ENCODE assay signal across 17 cellular contexts in the genomic region with DNA sequence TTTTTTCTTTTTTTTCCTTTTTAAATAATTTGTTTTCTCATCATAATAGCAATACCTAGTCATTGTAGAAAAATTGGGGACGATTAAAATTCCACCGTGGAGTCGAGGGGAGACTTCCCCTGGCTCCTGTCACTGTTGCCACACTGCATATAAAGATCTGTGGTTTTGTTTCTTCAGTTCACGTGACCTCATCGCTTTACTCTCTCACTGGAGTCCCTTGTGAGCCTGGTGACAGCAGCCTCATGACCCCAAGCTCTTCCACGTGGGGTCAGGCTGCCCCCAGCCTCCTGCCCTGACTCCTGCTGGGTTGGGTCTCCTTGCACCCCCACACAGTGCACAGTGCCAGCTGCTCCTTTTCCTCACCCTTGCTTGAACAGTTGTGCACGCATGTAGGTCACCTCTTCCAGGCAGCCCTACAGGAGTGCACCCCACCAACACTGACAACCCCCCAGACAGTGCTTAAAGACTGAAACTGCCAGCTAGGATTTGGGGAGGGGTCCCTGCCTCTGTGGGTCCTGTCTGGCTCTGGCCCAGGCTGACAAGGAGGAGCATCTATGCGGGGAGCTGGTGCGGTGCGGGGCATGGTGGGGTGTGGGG. TPM values are rescaled to one million over a fixed set of nuclear protein-coding genes. Genes with fewer than 3 reads are reported as not detected.
DNase-seq lines count a peak whose midpoint lies in the region; ATAC-seq and TF ChIP-seq lines count a peak whose summit lies in the region.
"Had no signal": no experiment of that assay in that cellular context is flagged by ENCODE, and none has a peak within 500 bp of the region (broad histone marks: within the 10 kb centered on the region; RNA-seq: fewer than 3 reads in every experiment).

No MANE protein-coding gene starts in this region.

- no peaks in the 10 kb centered on the region for H3K36me3 Mint-ChIP-seq in CD8-positive, alpha-beta T cell
- H3K36me3 Mint-ChIP-seq in brain (no peaks in the 10 kb centered on the region), WTC11 (no peaks in the 10 kb centered on the region)

- H3K9me3 Mint-ChIP-seq in CD8-positive, alpha-beta T cell = no peaks in the 10 kb centered on the region
- H3K9me3 Mint-ChIP-seq in brain = peaks cover 0 to 4% (median 0%) of the 10 kb centered on the region in 5 experiments
- H3K9me3 Mint-ChIP-seq in WTC11 = no peaks in the 10 kb centered on the region

- no peaks in the 10 kb centered on the region for H3K36me3 ChIP-seq in CD8-positive, alpha-beta T cell (ENCODE audit: insufficient read depth, low read length)
- no peaks in the 10 kb centered on the region for H3K36me3 ChIP-seq in aorta (ENCODE audit: control insufficient read depth in 1 of 2, insufficient read depth in 2 of 2, low read length in 1 of 2)
- H3K36me3 ChIP-seq: BE2C had no signal

- H3K27ac ChIP-seq in CD8-positive, alpha-beta T cell (ENCODE audit: low read depth, low read length) = no peak overlapping the region
- H3K27ac ChIP-seq in RWPE1 (peak overlapping the region; percentile 75; the same call in 1 of the 2 replicates), aorta (ENCODE audit: low read depth in 1 of 2, low read length in 2 of 2) (no peak overlapping the region)
- H3K27ac ChIP-seq: psoas muscle, VCaP had no signal

- no peaks in the 10 kb centered on the region for H3K27me3 ChIP-seq in CD8-positive, alpha-beta T cell (ENCODE audit: insufficient read depth, low read length)
- no peaks in the 10 kb centered on the region for H3K27me3 ChIP-seq in aorta (ENCODE audit: control insufficient read depth in 1 of 2, insufficient read depth in 2 of 2, low read length in 1 of 2)
- H3K27me3 ChIP-seq: BE2C had no signal

- WGBS in aorta, 2 donors = 81 to 83% methylated on average over 10 of the region's 10 CpGs

- peaks cover 34% of the 10 kb centered on the region for H3K4me1 ChIP-seq in CD8-positive, alpha-beta T cell (ENCODE audit: insufficient read depth, low read length)
- no peaks in the 10 kb centered on the region for H3K4me1 ChIP-seq in aorta (ENCODE audit: control insufficient read depth in 1 of 2, insufficient read depth in 2 of 2, low read length in 2 of 2)
- H3K4me1 ChIP-seq: BE2C, psoas muscle had no signal

- POLR2A ChIA-PET in CD8-positive, alpha-beta T cell (lab: Charles Lee) = interaction anchor here (0.6 to 1.1 kb wide), 2 partner anchors 21 to 39 kb away, joined by 3 read pairs; no protein-coding TSS in a partner anchor
- POLR2A ChIA-PET in RWPE1 (lab: Yijun Ruan, JAX; ENCODE audit: low non-redundant PET) = no interaction called here
- POLR2A ChIA-PET in WTC11 (lab: Charles Lee) = no interaction called here

- no peaks in the 10 kb centered on the region for H3K27me3 Mint-ChIP-seq in CD8-positive, alpha-beta T cell (ENCODE audit: low read depth)
- H3K27me3 Mint-ChIP-seq in brain (peaks cover 14% of the 10 kb centered on the region), WTC11 (ENCODE audit: low read depth) (peaks cover 7% of the 10 kb centered on the region)

- ATAC-seq in CD8-positive, alpha-beta T cell = peak; percentile 72
- ATAC-seq in aorta (ENCODE audit: low FRiP score) = no peak
- no peak for ATAC-seq in WTC11
- no peak for ATAC-seq in HG03460 (IDR thresholded peaks at IDR 0.05; ENCODE audit: unreplicated experiment)
- ATAC-seq: left lobe of liver, psoas muscle had no signal

- TF ChIP-seq CTCF in CD8-positive, alpha-beta T cell (IDR thresholded peaks at IDR 0.05) = no peak
- TF ChIP-seq CTCF in RWPE1 (conservative IDR thresholded peaks at IDR 0.05; ENCODE audit: low read depth) (no peak), brain (conservative IDR thresholded peaks at IDR 0.05) (no peak), WTC11 (IDR thresholded peaks at IDR 0.05) (no peak)

- intact Hi-C loops in CD8-positive, alpha-beta T cell (cut with DNase I, micrococcal nuclease) = no loop called here
- intact Hi-C loops in aorta (cut with DNase I) = no loop called here

- H3K4me3 Mint-ChIP-seq in CD8-positive, alpha-beta T cell = no peak overlapping the region
- peak overlapping the region in 1 of 5 experiments; percentile 39 for H3K4me3 Mint-ChIP-seq in brain
- no peak overlapping the region for H3K4me3 Mint-ChIP-seq in WTC11

- CTCF ChIA-PET in CD8-positive, alpha-beta T cell (lab: Charles Lee) = no interaction called here
- CTCF ChIA-PET in RWPE1 (lab: Yijun Ruan, JAX) (no interaction called here), WTC11 (lab: Charles Lee) (interaction anchor here (0.8 kb wide), 1 partner anchor 134 kb away, joined by 3 read pairs; no protein-coding TSS in a partner anchor)

- H3K9me3 ChIP-seq in CD8-positive, alpha-beta T cell (ENCODE audit: low read length) = no peaks in the 10 kb centered on the region
- no peaks in the 10 kb centered on the region for H3K9me3 ChIP-seq in aorta (ENCODE audit: control insufficient read depth, low read length)
- H3K9me3 ChIP-seq: BE2C, psoas muscle had no signal

- H3K4me1 Mint-ChIP-seq in CD8-positive, alpha-beta T cell (ENCODE audit: low read depth) = peaks cover 31% of the 10 kb centered on the region
- H3K4me1 Mint-ChIP-seq in brain = peaks cover 28% of the 10 kb centered on the region
- no peaks in the 10 kb centered on the region for H3K4me1 Mint-ChIP-seq in WTC11

- no peak overlapping the region for H3K4me3 ChIP-seq in CD8-positive, alpha-beta T cell (ENCODE audit: low read depth, low read length)
- H3K4me3 ChIP-seq in aorta (ENCODE audit: low read length in 2 of 2) = no peak overlapping the region
- H3K4me3 ChIP-seq: psoas muscle had no signal

- DNase-seq in AML-193 (lab: John Stamatoyannopoulos, UW) (peak; percentile 72 to 90), RWPE1 (ENCODE audit: low spot score) (no peak), aorta (no peak), WTC11 (ENCODE audit: low spot score) (no peak), kidney glomerular epithelial cell (lab: John Stamatoyannopoulos, UW) (no peak)
- DNase-seq in CD8-positive, alpha-beta T cell = peak in 1 of 7 experiments; percentile 31
- DNase-seq: activated CD8-positive, alpha-beta memory T cell treated with anti-CD3 and anti-CD28 coated beads, Interleukin-2, amount 50 U/mL, for 48 hours; BE2C; dermis blood vessel endothelial cell; hippocampal formation; NCI-H774; psoas muscle; SHP77 treated with DMSO at 0.1 percent for 48 hours had no signal

- no peak overlapping the region for H3K27ac Mint-ChIP-seq in CD8-positive, alpha-beta T cell
- peak overlapping the region in 3 of 5 experiments; percentile 43 to 63 (median 53) for H3K27ac Mint-ChIP-seq in brain
- H3K27ac Mint-ChIP-seq in WTC11 = no peak overlapping the region

TF ChIP-seq in WTC11, 78 proteins besides CTCF, POLR2A, EP300 and RAD21 (continues in another document):
- no peak for TF ChIP-seq FOXP1 (CRISPR knock-in tag; IDR thresholded peaks at IDR 0.05; ENCODE audit: borderline replicate concordance)
- TF ChIP-seq GABPB1 (CRISPR knock-in tag; IDR thresholded peaks at IDR 0.05) = no peak
- no peak for TF ChIP-seq ZNF219 (CRISPR knock-in tag; IDR thresholded peaks at IDR 0.05; ENCODE audit: borderline replicate concordance)
- TF ChIP-seq CBFB (CRISPR knock-in tag; IDR thresholded peaks at IDR 0.05; ENCODE audit: low read depth) = no peak
- TF ChIP-seq, protein P1, sequence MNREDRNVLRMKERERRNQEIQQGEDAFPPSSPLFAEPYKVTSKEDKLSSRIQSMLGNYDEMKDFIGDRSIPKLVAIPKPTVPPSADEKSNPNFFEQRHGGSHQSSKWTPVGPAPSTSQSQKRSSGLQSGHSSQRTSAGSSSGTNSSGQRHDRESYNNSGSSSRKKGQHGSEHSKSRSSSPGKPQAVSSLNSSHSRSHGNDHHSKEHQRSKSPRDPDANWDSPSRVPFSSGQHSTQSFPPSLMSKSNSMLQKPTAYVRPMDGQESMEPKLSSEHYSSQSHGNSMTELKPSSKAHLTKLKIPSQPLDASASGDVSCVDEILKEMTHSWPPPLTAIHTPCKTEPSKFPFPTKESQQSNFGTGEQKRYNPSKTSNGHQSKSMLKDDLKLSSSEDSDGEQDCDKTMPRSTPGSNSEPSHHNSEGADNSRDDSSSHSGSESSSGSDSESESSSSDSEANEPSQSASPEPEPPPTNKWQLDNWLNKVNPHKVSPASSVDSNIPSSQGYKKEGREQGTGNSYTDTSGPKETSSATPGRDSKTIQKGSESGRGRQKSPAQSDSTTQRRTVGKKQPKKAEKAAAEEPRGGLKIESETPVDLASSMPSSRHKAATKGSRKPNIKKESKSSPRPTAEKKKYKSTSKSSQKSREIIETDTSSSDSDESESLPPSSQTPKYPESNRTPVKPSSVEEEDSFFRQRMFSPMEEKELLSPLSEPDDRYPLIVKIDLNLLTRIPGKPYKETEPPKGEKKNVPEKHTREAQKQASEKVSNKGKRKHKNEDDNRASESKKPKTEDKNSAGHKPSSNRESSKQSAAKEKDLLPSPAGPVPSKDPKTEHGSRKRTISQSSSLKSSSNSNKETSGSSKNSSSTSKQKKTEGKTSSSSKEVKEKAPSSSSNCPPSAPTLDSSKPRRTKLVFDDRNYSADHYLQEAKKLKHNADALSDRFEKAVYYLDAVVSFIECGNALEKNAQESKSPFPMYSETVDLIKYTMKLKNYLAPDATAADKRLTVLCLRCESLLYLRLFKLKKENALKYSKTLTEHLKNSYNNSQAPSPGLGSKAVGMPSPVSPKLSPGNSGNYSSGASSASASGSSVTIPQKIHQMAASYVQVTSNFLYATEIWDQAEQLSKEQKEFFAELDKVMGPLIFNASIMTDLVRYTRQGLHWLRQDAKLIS (CRISPR knock-in tag; IDR thresholded peaks at IDR 0.05; ENCODE audit: borderline replicate concordance) = no peak
- TF ChIP-seq, protein P2, sequence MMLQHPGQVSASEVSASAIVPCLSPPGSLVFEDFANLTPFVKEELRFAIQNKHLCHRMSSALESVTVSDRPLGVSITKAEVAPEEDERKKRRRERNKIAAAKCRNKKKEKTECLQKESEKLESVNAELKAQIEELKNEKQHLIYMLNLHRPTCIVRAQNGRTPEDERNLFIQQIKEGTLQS (CRISPR knock-in tag; conservative IDR thresholded peaks at IDR 0.05) = no peak

RNA-seq across cellular contexts. Expression of a gene that starts 7.3 kb away (rescaled TPM):
- 100 to 1,000 TPM; 153 to 158 TPM for total RNA-seq in CD8-positive, alpha-beta T cell
- polyA plus RNA-seq in brain (ENCODE audit: insufficient read depth, low read depth, low replicate concordance) (36.9 TPM), aorta (10 to 100 TPM; 35.3 to 81.5 TPM)
- total RNA-seq in aorta (100 to 1,000 TPM; 126 to 176 TPM), WTC11 (2021) (27.7 to 29.3 TPM (median 28.1 TPM) in 3 replicates)

Comparison
In these comparisons a context has a peak if more than half of its experiments do, and no peak if none do; other contexts are left out.
1. DNase-seq: peak in AML-193 (2 of 2); none in RWPE1 (single experiment), aorta (0 of 2), WTC11 (single experiment) and kidney glomerular epithelial cell (single experiment).
2. H3K27ac Mint-ChIP-seq: peak in brain (3 of 5); none in CD8-positive, alpha-beta T cell (single experiment) and WTC11 (single experiment).